Comparison of ENCODE assay signal across 9 cellular contexts in the genomic region with DNA sequence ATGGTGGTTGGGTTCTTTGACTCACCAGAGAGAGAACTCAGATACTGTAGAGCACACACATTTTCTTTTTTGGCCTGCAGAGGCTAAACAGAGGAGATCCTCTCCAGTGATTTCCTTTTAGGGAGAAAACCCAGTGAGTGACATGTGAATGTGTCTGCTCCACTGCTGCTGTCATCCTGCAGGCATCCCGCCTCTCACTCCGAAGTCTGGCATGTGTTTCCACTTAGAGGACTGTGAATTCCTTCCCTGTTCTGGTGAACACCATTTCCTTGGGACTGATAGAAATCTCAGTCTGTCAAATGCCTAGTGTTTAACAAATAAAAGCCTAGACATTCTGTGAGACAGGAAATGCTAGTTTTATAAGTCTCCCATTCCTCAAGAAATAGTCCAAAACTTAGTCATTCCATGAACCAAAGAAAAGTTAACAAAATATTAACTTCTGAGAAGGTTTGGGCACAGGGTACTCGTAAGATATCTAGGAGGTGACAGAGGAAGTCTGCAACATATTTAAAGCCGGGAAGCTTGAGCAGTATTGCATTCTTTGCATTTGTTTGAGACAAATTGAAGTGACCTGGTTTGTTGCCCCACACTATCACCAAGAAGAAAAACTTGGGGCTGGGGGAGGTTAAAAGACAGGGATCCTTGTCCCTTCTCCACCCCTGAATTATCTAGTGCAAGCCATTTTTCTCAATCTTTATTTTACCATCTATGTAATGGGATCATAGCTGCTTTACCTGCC.
A peak's percentile ranks its signal among the peaks of the same experiment; 100 is the strongest.
DNase-seq lines count a peak whose midpoint lies in the region; ATAC-seq, FAIRE-seq and TF ChIP-seq lines count a peak whose summit lies in the region.
"Had no signal": no experiment of that assay in that cellular context is flagged by ENCODE, and none has a peak within 500 bp of the region (broad histone marks: within the 10 kb centered on the region; RNA-seq: fewer than 3 reads in every experiment).

No MANE protein-coding gene starts in this region.

- peaks cover 46% of the 10 kb centered on the region for H3K4me1 ChIP-seq in left ventricle myocardium inferior
- H3K4me1 ChIP-seq in small intestine (ENCODE audit: control insufficient read depth in 2 of 2, insufficient read depth in 1 of 2, low read depth in 1 of 2, low read length in 1 of 2) = no peaks in the 10 kb centered on the region

- no peaks in the 10 kb centered on the region for H3K9me3 Mint-ChIP-seq in activated T-helper 17 cell treated with anti-CD3 and anti-CD28 coated beads, Interleukin-2, amount 50 U/mL, for 72 hours

- 61 to 88% (median 88%) methylated on average over 4 of the region's 4 CpGs for WGBS in small intestine, 3 donors

- peaks cover 13% of the 10 kb centered on the region for H3K4me1 Mint-ChIP-seq in activated T-helper 17 cell treated with anti-CD3 and anti-CD28 coated beads, Interleukin-2, amount 50 U/mL, for 72 hours

- ATAC-seq in activated T-helper 17 cell treated with anti-CD3 and anti-CD28 coated beads, Interleukin-2, amount 50 U/mL, for 72 hours (replicated peaks) = peak; percentile 34
- ATAC-seq in GM21526 (IDR thresholded peaks at IDR 0.05; ENCODE audit: low FRiP score, unreplicated experiment) (no peak), GM19328 (IDR thresholded peaks at IDR 0.05; ENCODE audit: unreplicated experiment) (no peak), HG02588 (IDR thresholded peaks at IDR 0.05; ENCODE audit: unreplicated experiment) (no peak)

- no peaks in the 10 kb centered on the region for H3K27me3 ChIP-seq in left ventricle myocardium inferior (ENCODE audit: low read depth)
- H3K27me3 ChIP-seq in small intestine (ENCODE audit: control insufficient read depth in 2 of 2, insufficient read depth in 2 of 2, low read length in 2 of 2) = no peaks in the 10 kb centered on the region

- intact Hi-C loops in left ventricle myocardium inferior (cut with micrococcal nuclease) = no loop called here

- H3K4me3 ChIP-seq in left ventricle myocardium inferior = no peak overlapping the region
- no peak overlapping the region for H3K4me3 ChIP-seq in small intestine (ENCODE audit: low read depth in 1 of 2, low read length in 2 of 2)

- no peaks in the 10 kb centered on the region for H3K9me3 ChIP-seq in left ventricle myocardium inferior (replicated peaks)
- H3K9me3 ChIP-seq in small intestine (ENCODE audit: control insufficient read depth, low read depth) = no peaks in the 10 kb centered on the region

- peak; percentile 31 for DNase-seq in GOT3 (lab: John Stamatoyannopoulos, UW)
- DNase-seq in left ventricle myocardium inferior = peak; percentile 46
- DNase-seq in small intestine = peak; percentile 1
- no peak for DNase-seq in AML-193 (lab: John Stamatoyannopoulos, UW)

- H3K27ac ChIP-seq in left ventricle myocardium inferior (replicated peaks) = peak overlapping the region; percentile 75
- H3K27ac ChIP-seq in small intestine (ENCODE audit: low read depth in 1 of 2, low read length in 1 of 2) = peak overlapping the region in 1 of 2 donors; percentile 66
- H3K27ac ChIP-seq: VCaP had no signal

- FAIRE-seq in small intestine (lab: Jason Lieb, UNC) = no peak

- H3K36me3 Mint-ChIP-seq in activated T-helper 17 cell treated with anti-CD3 and anti-CD28 coated beads, Interleukin-2, amount 50 U/mL, for 72 hours (ENCODE audit: low read depth) = peaks cover 95% of the 10 kb centered on the region

- no peak overlapping the region for H3K27ac Mint-ChIP-seq in activated T-helper 17 cell treated with anti-CD3 and anti-CD28 coated beads, Interleukin-2, amount 50 U/mL, for 72 hours

- H3K4me3 Mint-ChIP-seq in activated T-helper 17 cell treated with anti-CD3 and anti-CD28 coated beads, Interleukin-2, amount 50 U/mL, for 72 hours = no peak overlapping the region

- H3K27me3 Mint-ChIP-seq in activated T-helper 17 cell treated with anti-CD3 and anti-CD28 coated beads, Interleukin-2, amount 50 U/mL, for 72 hours = no peaks in the 10 kb centered on the region

- H3K36me3 ChIP-seq in left ventricle myocardium inferior (peaks cover 8% of the 10 kb centered on the region), small intestine (ENCODE audit: control insufficient read depth in 2 of 2, insufficient read depth in 2 of 2, low read length in 2 of 2) (no peaks in the 10 kb centered on the region)

- no peak for TF ChIP-seq CTCF in left ventricle myocardium inferior (IDR thresholded peaks at IDR 0.05; ENCODE audit: borderline replicate concordance)

Comparison
In these comparisons a context has a peak if more than half of its experiments do, and no peak if none do; other contexts are left out.
1. DNase-seq: peak in GOT3 (single experiment), left ventricle myocardium inferior (single experiment) and small intestine (single experiment); none in AML-193 (0 of 2).